In genomic region chr6:27297484-27297856, GRCh38 we compare ENCODE assay signal across 1 cellular context.
TF ChIP-seq lines count a peak whose summit lies in the region.

No MANE protein-coding gene starts in this region.

TF ChIP-seq in endothelial cell of umbilical vein, 7 proteins besides CTCF, POLR2A, EP300 and RAD21:
- no peak for TF ChIP-seq FOS (IDR thresholded peaks at IDR 0.05; ENCODE audit: borderline replicate concordance, insufficient read depth, low read length)
TF ChIP-seq in endothelial cell of umbilical vein: peak in this region for 0.
